13 cellular contexts compared by ENCODE assay signal in genomic region chr2:176508984-176509383, GRCh38.
DNase-seq lines count a peak whose midpoint lies in the region; ATAC-seq, FAIRE-seq and TF ChIP-seq lines count a peak whose summit lies in the region.
"Had no signal": no experiment of that assay in that cellular context is flagged by ENCODE, and none has a peak within 500 bp of the region (broad histone marks: within the 10 kb centered on the region; RNA-seq: fewer than 3 reads in every experiment).

No MANE protein-coding gene starts in this region.

- no peaks in the 10 kb centered on the region for H3K36me3 ChIP-seq in heart left ventricle
- H3K36me3 ChIP-seq: left lung had no signal

- peaks cover 0 to 7% (median 0%) of the 10 kb centered on the region in 3 donors for H3K9me3 Mint-ChIP-seq in T-cell

- H3K36me3 Mint-ChIP-seq in T-cell: no peaks in the 10 kb centered on the region
- H3K36me3 Mint-ChIP-seq: activated naive CD8-positive, alpha-beta T cell had no signal

- TF ChIP-seq POLR2A in heart left ventricle (IDR thresholded peaks at IDR 0.05) (no peak), GM12891 (IDR thresholded peaks at IDR 0.05; ENCODE audit: low read depth, low read length) (no peak)

- no peaks in the 10 kb centered on the region for H3K9me3 ChIP-seq in heart left ventricle
- H3K9me3 ChIP-seq: left lung had no signal

- H3K27me3 Mint-ChIP-seq in T-cell: peaks cover 4 to 7% of the 10 kb centered on the region in 2 donors

- no peak overlapping the region for H3K27ac Mint-ChIP-seq in T-cell
- H3K27ac Mint-ChIP-seq: activated naive CD8-positive, alpha-beta T cell had no signal

- intact Hi-C loops in heart left ventricle (cut with DNase I): no loop called here

- H3K4me1 Mint-ChIP-seq in T-cell: no peaks in the 10 kb centered on the region

- POLR2A ChIA-PET in T-cell (lab: Charles Lee): no interaction called here

- H3K27me3 ChIP-seq in heart left ventricle: peaks cover 0 to 3% (median 0%) of the 10 kb centered on the region in 9 donors
- H3K27me3 ChIP-seq: left lung had no signal

- no peak overlapping the region for H3K4me3 ChIP-seq in GM12865 (ENCODE audit: low read depth, low read length)
- H3K4me3 ChIP-seq in heart left ventricle: no peak overlapping the region
- H3K4me3 ChIP-seq: left lung had no signal

- WGBS in heart left ventricle, 4 donors: 78 to 83% (median 83%) methylated on average over 3 of the region's 3 CpGs

- ATAC-seq in GM21367 (IDR thresholded peaks at IDR 0.05; ENCODE audit: unreplicated experiment) (peak; percentile 75), HG03196 (IDR thresholded peaks at IDR 0.05; ENCODE audit: unreplicated experiment) (peak; percentile 59), heart left ventricle (no peak), T-cell (replicated peaks in 1 of 4) (no peak)
- ATAC-seq: left lung, right cardiac atrium had no signal

- no peak for FAIRE-seq in GM12891 (lab: Jason Lieb, UNC)

- TF ChIP-seq CTCF in GM12865 (IDR thresholded peaks at IDR 0.05; ENCODE audit: insufficient read depth, low read depth, low read length, missing control alignments) (no peak), heart left ventricle (IDR thresholded peaks at IDR 0.05) (no peak)

- H3K4me1 ChIP-seq in heart left ventricle: no peaks in the 10 kb centered on the region
- H3K4me1 ChIP-seq: left lung had no signal

- DNase-seq in GM12865 (ENCODE audit: low read depth) (peak; percentile 82), astrocyte of the hippocampus (ENCODE audit: low read depth, low spot score) (peak; percentile 22), heart left ventricle (no peak), T-cell (no peak), GM12891 (ENCODE audit: insufficient read length, low spot score) (no peak), middle frontal gyrus (ENCODE audit: extremely low spot score, low spot score) (no peak)
- DNase-seq: DMS 273 treated with DMSO at 0.1 percent for 48 hours; left lung; NK-92 treated with Interleukin-12 subunit alpha and Interleukin-12 subunit beta, amount 100 ng/mL, for 24 hours; right cardiac atrium had no signal

- H3K4me3 Mint-ChIP-seq in T-cell: no peak overlapping the region
- H3K4me3 Mint-ChIP-seq: activated naive CD8-positive, alpha-beta T cell had no signal

- no peak overlapping the region for H3K27ac ChIP-seq in heart left ventricle
- H3K27ac ChIP-seq: left lung had no signal

- CTCF ChIA-PET in T-cell (lab: Charles Lee): no interaction called here

TF ChIP-seq in GM12891, 5 proteins besides CTCF, POLR2A, EP300 and RAD21:
- TF ChIP-seq POLR2AphosphoS5 (IDR thresholded peaks at IDR 0.05; ENCODE audit: low read depth, low read length) (no peak), TAF1 (IDR thresholded peaks at IDR 0.05; ENCODE audit: low read depth, low read length) (no peak)

Comparison
In these comparisons a context has a peak if more than half of its experiments do, and no peak if none do; other contexts are left out.
1. DNase-seq: peak in GM12865 (single experiment) and astrocyte of the hippocampus (single experiment); none in heart left ventricle (0 of 5), T-cell (0 of 34), GM12891 (single experiment) and middle frontal gyrus (single experiment).
2. ATAC-seq: peak in GM21367 (single experiment) and HG03196 (single experiment); none in heart left ventricle (0 of 4) and T-cell (0 of 4).